Comparison of ENCODE assay signal across 28 cellular contexts in the genomic region with DNA sequence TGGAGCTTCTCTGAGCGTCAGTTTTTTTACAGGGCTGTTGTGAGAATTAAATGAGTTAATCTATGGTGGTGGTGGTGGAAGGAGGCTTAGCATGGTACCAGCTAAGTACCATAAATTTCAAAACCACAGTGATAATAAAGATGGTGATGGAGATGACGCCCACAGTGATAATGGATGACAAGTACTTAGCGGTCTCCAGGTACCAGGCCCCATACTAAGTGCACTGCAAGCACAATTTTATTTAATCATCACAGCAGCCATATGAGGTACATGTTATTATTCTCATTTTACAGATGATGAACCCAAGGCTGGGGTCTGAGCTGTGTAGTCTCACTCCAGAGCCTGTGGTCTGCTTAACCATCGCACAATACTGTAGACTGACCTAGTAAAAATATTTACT.
"Had no signal": no experiment of that assay in that cellular context is flagged by ENCODE, and none has a peak within 500 bp of the region (broad histone marks: within the 10 kb centered on the region; RNA-seq: fewer than 3 reads in every experiment).

No MANE protein-coding gene starts in this region.

- H3K9me3 ChIP-seq: colonic mucosa, esophagus squamous epithelium, gastrocnemius medialis had no signal

- DNase-seq: colonic mucosa; cortex of kidney; dermis blood vessel endothelial cell; dorsolateral prefrontal cortex; effector CD4-positive, alpha-beta T cell; effector CD8-positive, alpha-beta T cell; effector memory CD4-positive, alpha-beta T cell; effector memory CD8-positive, alpha-beta T cell; endodermal cell; erythroblast; esophagus squamous epithelium; foreskin fibroblast; foreskin keratinocyte; foreskin melanocyte; gastrocnemius medialis; glutamatergic neuron; head of caudate nucleus; heart left ventricle; heart right ventricle had no signal

- H3K36me3 ChIP-seq: colonic mucosa, esophagus muscularis mucosa, esophagus squamous epithelium, gastrocnemius medialis, gastroesophageal sphincter, heart left ventricle, heart right ventricle had no signal

- H3K4me1 ChIP-seq: colonic mucosa, esophagus muscularis mucosa, esophagus squamous epithelium, foreskin keratinocyte, gastrocnemius medialis, gastroesophageal sphincter, heart left ventricle, heart right ventricle had no signal

- H3K27ac ChIP-seq: colonic mucosa, coronary artery, dorsolateral prefrontal cortex, epithelial cell of prostate, esophagus muscularis mucosa, esophagus squamous epithelium, foreskin keratinocyte, gastrocnemius medialis, gastroesophageal sphincter, heart left ventricle, heart right ventricle had no signal

- FAIRE-seq: colon, endometrium, endothelial cell of umbilical vein, frontal cortex had no signal

- ATAC-seq: effector memory CD8-positive, alpha-beta T cell; esophagus mucosa; foreskin keratinocyte; gastrocnemius medialis; gastroesophageal sphincter; heart left ventricle; heart right ventricle had no signal

- H3K4me3 ChIP-seq: colonic mucosa, coronary artery, dorsolateral prefrontal cortex, esophagus muscularis mucosa, esophagus squamous epithelium, gastrocnemius medialis, gastroesophageal sphincter, heart left ventricle, heart right ventricle had no signal

- H3K27me3 ChIP-seq: colonic mucosa, esophagus muscularis mucosa, esophagus squamous epithelium, foreskin keratinocyte, gastrocnemius medialis, gastroesophageal sphincter, heart left ventricle had no signal
